27 cellular contexts compared by ENCODE assay signal in the genomic region with DNA sequence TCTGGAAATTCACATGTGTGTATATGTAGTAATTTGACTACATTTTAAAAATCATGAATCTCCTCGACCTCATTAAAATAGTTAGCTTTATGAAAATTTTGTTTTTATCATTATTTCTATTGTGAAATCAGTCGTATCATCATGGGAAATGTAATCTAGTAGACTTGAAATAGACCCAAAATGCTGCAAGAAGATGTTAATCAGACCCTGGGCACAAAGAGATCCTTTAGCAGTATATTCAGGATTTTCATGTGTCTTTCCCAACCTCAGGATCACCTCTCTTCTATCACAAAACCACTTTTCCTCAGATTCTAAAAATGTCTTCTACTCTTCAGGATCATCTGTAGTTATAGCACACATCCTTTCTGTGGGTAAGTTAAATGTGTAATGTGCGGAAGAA.
DNase-seq lines count a peak whose midpoint lies in the region; ATAC-seq and TF ChIP-seq lines count a peak whose summit lies in the region.
"Had no signal": no experiment of that assay in that cellular context is flagged by ENCODE, and none has a peak within 500 bp of the region (broad histone marks: within the 10 kb centered on the region; RNA-seq: fewer than 3 reads in every experiment).

No MANE protein-coding gene starts in this region.

- no peak for TF ChIP-seq CTCF in esophagus muscularis mucosa (IDR thresholded peaks at IDR 0.05)
- no peak for TF ChIP-seq CTCF in nephron progenitor cell (IDR thresholded peaks at IDR 0.05)

- peak overlapping the region in 3 of 4 donors; percentile 10 to 52 (median 42) for H3K27ac ChIP-seq in esophagus muscularis mucosa (replicated peaks in 1 of 4)
- H3K27ac ChIP-seq: suprapubic skin, upper lobe of right lung had no signal

- DNase-seq in stimulated activated naive CD8-positive, alpha-beta T cell treated with anti-CD3 and anti-CD28 coated beads, Interleukin-15, Interleukin-2, amounts not matched to agents 100 U/mL and 50 U/mL, for 24 hours: no peak
- no peak for DNase-seq in esophagus muscularis mucosa (ENCODE audit: extremely low spot score)
- no peak for DNase-seq in nephron progenitor cell
- no peak for DNase-seq in COR-L47 (lab: John Stamatoyannopoulos, UW)
- DNase-seq in medulla oblongata (ENCODE audit: extremely low spot score): no peak
- DNase-seq: activated CD4-positive, alpha-beta memory T cell treated with anti-CD3 and anti-CD28 coated beads for 36 hours; activated CD4-positive, alpha-beta T cell treated with anti-CD3 and anti-CD28 coated beads for 1 hour; activated naive CD4-positive, alpha-beta T cell treated with Interleukin-2 at 50 U/mL for 16 hours; AML-193; anterior cingulate cortex; DMS53; head of caudate nucleus; NCI-H146; NCI-H2107; NCI-H446; NCI-H748 treated with DMSO at 0.1 percent for 48 hours; Right ventricle myocardium superior; stimulated activated CD4-positive, alpha-beta T cell treated with anti-CD3 and anti-CD28 coated beads, Interleukin-4, amount 100 ng/mL, for 24 hours; upper lobe of right lung had no signal

- no peak for TF ChIP-seq POLR2A in esophagus muscularis mucosa (IDR thresholded peaks at IDR 0.05; ENCODE audit: low read depth)

- no peak overlapping the region for H3K4me3 ChIP-seq in esophagus muscularis mucosa
- H3K4me3 ChIP-seq: suprapubic skin, upper lobe of right lung had no signal

- H3K4me1 ChIP-seq in esophagus muscularis mucosa: peaks cover 10 to 45% (median 41%) of the 10 kb centered on the region in 4 donors

- ATAC-seq in stimulated activated naive CD8-positive, alpha-beta T cell treated with anti-CD3 and anti-CD28 coated beads, Interleukin-15, Interleukin-2, amounts not matched to agents 100 U/mL and 50 U/mL, for 24 hours: no peak
- ATAC-seq in GM21576 (IDR thresholded peaks at IDR 0.05; ENCODE audit: unreplicated experiment): no peak
- ATAC-seq: left lobe of liver, Panc1, upper lobe of right lung had no signal

- H3K4me3 Mint-ChIP-seq in stimulated activated naive CD8-positive, alpha-beta T cell treated with anti-CD3 and anti-CD28 coated beads, Interleukin-15, Interleukin-2, amounts not matched to agents 100 ng/mL and 50 ng/mL, for 24 hours: no peak overlapping the region
- no peak overlapping the region for H3K4me3 Mint-ChIP-seq in nephron progenitor cell
- H3K4me3 Mint-ChIP-seq: activated CD4-positive, alpha-beta memory T cell treated with anti-CD3 and anti-CD28 coated beads for 36 hours; activated T-helper 1 cell treated with anti-CD3 and anti-CD28 coated beads, Interleukin-12 subunit alpha, Interleukin-12 subunit beta, Interleukin-2, Interleukin-4 antibody, amounts not matched to agents 30 ng/mL and 10 ng/mL and 1 ng/mL, durations not matched to agents 14 hours and 24 hours and 36 hours; memory B cell; T-helper 2 cell treated with Interferon-gamma antibody and Interleukin-4, amounts not matched to agents 5 μg/mL and 100 μg/mL, for 36 hours had no signal

- H3K9me3 ChIP-seq in esophagus muscularis mucosa: no peaks in the 10 kb centered on the region
- H3K9me3 ChIP-seq: suprapubic skin, upper lobe of right lung had no signal

- H3K27me3 Mint-ChIP-seq in stimulated activated naive CD8-positive, alpha-beta T cell treated with anti-CD3 and anti-CD28 coated beads, Interleukin-15, Interleukin-2, amounts not matched to agents 100 ng/mL and 50 ng/mL, for 24 hours: no peaks in the 10 kb centered on the region
- no peaks in the 10 kb centered on the region for H3K27me3 Mint-ChIP-seq in nephron progenitor cell (ENCODE audit: low read depth, poor library complexity)
- H3K27me3 Mint-ChIP-seq: activated CD4-positive, alpha-beta memory T cell treated with anti-CD3 and anti-CD28 coated beads for 36 hours; memory B cell had no signal

- H3K27ac Mint-ChIP-seq in stimulated activated naive CD8-positive, alpha-beta T cell treated with anti-CD3 and anti-CD28 coated beads, Interleukin-15, Interleukin-2, amounts not matched to agents 100 ng/mL and 50 ng/mL, for 24 hours: peak overlapping the region; percentile 55
- H3K27ac Mint-ChIP-seq in nephron progenitor cell: peak overlapping the region; percentile 48
- H3K27ac Mint-ChIP-seq: activated CD4-positive, alpha-beta memory T cell treated with anti-CD3 and anti-CD28 coated beads for 36 hours; activated T-helper 1 cell treated with anti-CD3 and anti-CD28 coated beads, Interleukin-12 subunit alpha, Interleukin-12 subunit beta, Interleukin-2, Interleukin-4 antibody, amounts not matched to agents 30 ng/mL and 10 ng/mL and 1 ng/mL, durations not matched to agents 14 hours and 24 hours and 36 hours; memory B cell; T-helper 2 cell treated with Interferon-gamma antibody and Interleukin-4, amounts not matched to agents 5 μg/mL and 100 μg/mL, for 36 hours had no signal

- 86% methylated on average over 3 of the region's 3 CpGs for WGBS in esophagus muscularis mucosa

- peaks cover 4 to 50% (median 26%) of the 10 kb centered on the region in 4 donors for H3K36me3 ChIP-seq in esophagus muscularis mucosa

- H3K36me3 Mint-ChIP-seq in stimulated activated naive CD8-positive, alpha-beta T cell treated with anti-CD3 and anti-CD28 coated beads, Interleukin-15, Interleukin-2, amounts not matched to agents 100 ng/mL and 50 ng/mL, for 24 hours (ENCODE audit: low read depth): peaks cover 45% of the 10 kb centered on the region
- peaks cover 61% of the 10 kb centered on the region for H3K36me3 Mint-ChIP-seq in nephron progenitor cell (ENCODE audit: low read depth)

- peaks cover 27% of the 10 kb centered on the region for H3K4me1 Mint-ChIP-seq in stimulated activated naive CD8-positive, alpha-beta T cell treated with anti-CD3 and anti-CD28 coated beads, Interleukin-15, Interleukin-2, amounts not matched to agents 100 ng/mL and 50 ng/mL, for 24 hours (ENCODE audit: low read depth)
- peaks cover 17% of the 10 kb centered on the region for H3K4me1 Mint-ChIP-seq in nephron progenitor cell

- TF ChIP-seq EP300 in esophagus muscularis mucosa (IDR thresholded peaks at IDR 0.05): no peak

- intact Hi-C loops in esophagus muscularis mucosa (cut with DNase I): loop anchor here (10.0 kb wide), 2 partner anchors 87 to 227 kb away; no protein-coding TSS in a partner anchor

- H3K27me3 ChIP-seq in esophagus muscularis mucosa: no peaks in the 10 kb centered on the region
- H3K27me3 ChIP-seq: suprapubic skin, upper lobe of right lung had no signal

- H3K9me3 Mint-ChIP-seq in stimulated activated naive CD8-positive, alpha-beta T cell treated with anti-CD3 and anti-CD28 coated beads, Interleukin-15, Interleukin-2, amounts not matched to agents 100 ng/mL and 50 ng/mL, for 24 hours: no peaks in the 10 kb centered on the region
- no peaks in the 10 kb centered on the region for H3K9me3 Mint-ChIP-seq in nephron progenitor cell
- H3K9me3 Mint-ChIP-seq: activated CD4-positive, alpha-beta memory T cell treated with anti-CD3 and anti-CD28 coated beads for 36 hours; activated T-helper 1 cell treated with anti-CD3 and anti-CD28 coated beads, Interleukin-12 subunit alpha, Interleukin-12 subunit beta, Interleukin-2, Interleukin-4 antibody, amounts not matched to agents 30 ng/mL and 10 ng/mL and 1 ng/mL, durations not matched to agents 14 hours and 24 hours and 36 hours; memory B cell; T-helper 2 cell treated with Interferon-gamma antibody and Interleukin-4, amounts not matched to agents 5 μg/mL and 100 μg/mL, for 36 hours had no signal
